33 cellular contexts compared by ENCODE assay signal in the genomic region with DNA sequence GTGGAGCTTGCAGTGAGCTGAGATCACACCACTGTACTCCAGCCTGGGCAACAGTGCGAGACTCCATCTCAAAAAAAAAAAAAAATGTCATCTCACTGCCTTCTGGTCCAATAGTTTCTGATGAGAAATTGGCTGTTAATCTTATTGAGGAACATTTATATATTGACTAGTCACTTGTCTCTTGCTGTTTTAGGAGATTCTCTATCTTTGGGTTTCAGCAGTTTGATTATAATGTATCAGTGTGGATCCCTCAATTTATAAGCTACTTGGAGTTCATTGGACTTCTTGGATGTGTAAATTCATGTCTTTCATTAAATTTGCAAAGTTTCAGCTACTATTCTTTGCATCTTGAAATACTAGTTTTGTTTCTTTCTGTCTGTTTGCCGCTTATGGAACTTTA. TPM values are rescaled to one million over a fixed set of nuclear protein-coding genes. Genes with fewer than 3 reads are reported as not detected.
"Had no signal": no experiment of that assay in that cellular context is flagged by ENCODE, and none has a peak within 500 bp of the region (broad histone marks: within the 10 kb centered on the region; RNA-seq: fewer than 3 reads in every experiment).

No MANE protein-coding gene starts in this region.

- H3K27ac Mint-ChIP-seq: activated CD4-positive, alpha-beta T cell treated with anti-CD3 and anti-CD28 coated beads, Interleukin-2, amount 10 ng/mL, durations not matched to agents 7 days and 5 days; activated CD8-positive, alpha-beta memory T cell treated with anti-CD3 and anti-CD28 coated beads, Interleukin-2, amount 10 ng/mL, durations not matched to agents 7 days and 5 days; activated naive CD4-positive, alpha-beta T cell treated with anti-CD3 and anti-CD28 coated beads for 36 hours; activated T-helper 2 cell treated with anti-CD3 and anti-CD28 coated beads, Interferon-gamma antibody, Interleukin-2, Interleukin-4, amounts not matched to agents 10 μg/mL and 5 μg/mL and 100 μg/mL, durations not matched to agents 14 hours and 24 hours and 36 hours; brain had no signal

- H3K4me3 Mint-ChIP-seq: activated CD4-positive, alpha-beta T cell treated with anti-CD3 and anti-CD28 coated beads, Interleukin-2, amount 10 ng/mL, durations not matched to agents 7 days and 5 days; activated CD8-positive, alpha-beta memory T cell treated with anti-CD3 and anti-CD28 coated beads, Interleukin-2, amount 10 ng/mL, durations not matched to agents 7 days and 5 days; activated naive CD4-positive, alpha-beta T cell treated with anti-CD3 and anti-CD28 coated beads for 36 hours; brain had no signal

- H3K4me1 Mint-ChIP-seq: brain had no signal

- H3K27ac ChIP-seq: KMS-11, VCaP had no signal

- H3K27me3 Mint-ChIP-seq: activated CD4-positive, alpha-beta T cell treated with anti-CD3 and anti-CD28 coated beads, Interleukin-2, amount 10 ng/mL, durations not matched to agents 7 days and 5 days; activated CD8-positive, alpha-beta memory T cell treated with anti-CD3 and anti-CD28 coated beads, Interleukin-2, amount 10 ng/mL, durations not matched to agents 7 days and 5 days; brain had no signal

- ATAC-seq: activated CD8-positive, alpha-beta memory T cell treated with anti-CD3 and anti-CD28 coated beads, Interleukin-2, amount 10 ng/mL, durations not matched to agents 7 days and 5 days had no signal

- H3K9ac ChIP-seq: KMS-11 had no signal

- DNase-seq: activated CD4-positive, alpha-beta T cell treated with anti-CD3 and anti-CD28 coated beads for 1 hour; activated CD4-positive, alpha-beta T cell treated with anti-CD3 and anti-CD28 coated beads, Interleukin-2, amount 10 ng/mL, durations not matched to agents 7 days and 5 days; activated CD4-positive, alpha-beta T cell treated with anti-CD3 and anti-CD28 coated beads, Interleukin-2, amount 50 U/mL, for 48 hours; activated CD4-positive, CD25-positive, alpha-beta regulatory T cell; activated CD8-positive, alpha-beta memory T cell treated with anti-CD3 and anti-CD28 coated beads for 24 hours; activated CD8-positive, alpha-beta memory T cell treated with anti-CD3 and anti-CD28 coated beads, Interleukin-2, amount 10 ng/mL, durations not matched to agents 7 days and 5 days; activated CD8-positive, alpha-beta memory T cell treated with anti-CD3 and anti-CD28 coated beads, Interleukin-2, amount 50 U/mL, for 48 hours; activated gamma-delta T cell; activated naive CD4-positive, alpha-beta T cell treated with anti-CD3 and anti-CD28 coated beads for 36 hours; anterior cingulate cortex; caudate nucleus; MM.1S; MV-4-11; NCI-H1092; NCI-H146; NCI-H187; NCI-H2029 treated with DMSO at 0.1 percent for 48 hours; NCI-H2107; NCI-H2171; NCI-H510A; NCI-H526; NCI-H748 treated with DMSO at 0.1 percent for 48 hours; Right ventricle myocardium superior; SW 1271; T-helper 1 cell; T-helper 2 cell; T-helper 9 cell had no signal

- H3K4me2 ChIP-seq: KMS-11 had no signal

- FAIRE-seq: bronchial epithelial cell, colon had no signal

RNA-seq across cellular contexts. Expression of a gene that starts 22.5 kb away (rescaled TPM):
- total RNA-seq: activated CD8-positive, alpha-beta memory T cell treated with anti-CD3 and anti-CD28 coated beads, Interleukin-2, amount 10 ng/mL, durations not matched to agents 7 days and 5 days; activated naive CD4-positive, alpha-beta T cell treated with anti-CD3 and anti-CD28 coated beads for 36 hours; activated T-helper 2 cell treated with anti-CD3 and anti-CD28 coated beads, Interferon-gamma antibody, Interleukin-2, Interleukin-4, amounts not matched to agents 10 μg/mL and 5 μg/mL and 100 μg/mL, durations not matched to agents 14 hours and 24 hours and 36 hours had no signal
